In the genomic region with DNA sequence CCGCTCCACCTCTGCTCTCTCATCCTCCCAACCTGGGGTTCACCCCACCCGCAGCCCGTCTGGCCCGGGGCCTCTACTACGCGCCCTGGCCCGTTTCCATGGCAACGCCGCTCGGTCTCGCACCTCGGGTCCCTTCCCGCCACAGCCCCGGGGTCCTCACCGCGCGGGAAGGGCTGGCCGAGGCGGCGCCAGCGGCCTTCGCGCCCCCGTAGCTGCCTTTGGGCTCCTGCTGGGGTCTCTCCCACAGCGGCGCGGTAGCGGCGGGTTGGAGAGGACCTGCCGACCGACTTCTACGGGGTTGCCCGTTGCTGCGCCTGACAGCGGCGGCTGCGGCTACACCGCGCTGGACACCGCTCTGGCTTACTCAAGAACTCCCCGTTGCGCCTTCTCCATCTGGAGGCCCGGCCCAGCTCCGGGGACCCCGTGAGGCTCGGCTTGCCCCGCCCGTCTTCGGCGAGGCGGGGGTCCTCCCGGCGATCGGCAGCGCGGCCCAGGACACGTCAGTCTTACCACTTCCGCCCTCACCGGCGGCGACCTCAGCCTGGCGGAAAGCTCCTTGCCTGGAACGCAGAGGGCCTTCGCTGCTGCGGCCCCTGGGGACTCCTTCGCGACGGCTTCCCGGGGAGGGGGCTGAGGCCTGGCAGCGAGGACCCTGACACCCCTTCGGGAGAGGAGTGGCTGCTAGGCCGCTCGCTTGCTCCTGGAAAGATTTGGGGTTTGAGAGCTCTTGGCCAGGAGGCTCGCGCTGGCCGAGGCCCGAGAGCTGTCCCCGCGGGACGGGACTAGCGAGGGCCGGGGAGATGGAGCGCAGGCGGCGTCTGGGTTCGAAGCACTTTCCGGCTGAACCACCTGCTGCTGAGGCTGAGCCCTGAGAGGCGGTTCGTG, we compare ENCODE assay signal across 8 cellular contexts. TPM values are rescaled to one million over a fixed set of nuclear protein-coding genes. Genes with fewer than 3 reads are reported as not detected.
A peak's percentile ranks its signal among the peaks of the same experiment; 100 is the strongest.
DNase-seq lines count a peak whose midpoint lies in the region; FAIRE-seq and TF ChIP-seq lines count a peak whose summit lies in the region.

A gene with protein sequence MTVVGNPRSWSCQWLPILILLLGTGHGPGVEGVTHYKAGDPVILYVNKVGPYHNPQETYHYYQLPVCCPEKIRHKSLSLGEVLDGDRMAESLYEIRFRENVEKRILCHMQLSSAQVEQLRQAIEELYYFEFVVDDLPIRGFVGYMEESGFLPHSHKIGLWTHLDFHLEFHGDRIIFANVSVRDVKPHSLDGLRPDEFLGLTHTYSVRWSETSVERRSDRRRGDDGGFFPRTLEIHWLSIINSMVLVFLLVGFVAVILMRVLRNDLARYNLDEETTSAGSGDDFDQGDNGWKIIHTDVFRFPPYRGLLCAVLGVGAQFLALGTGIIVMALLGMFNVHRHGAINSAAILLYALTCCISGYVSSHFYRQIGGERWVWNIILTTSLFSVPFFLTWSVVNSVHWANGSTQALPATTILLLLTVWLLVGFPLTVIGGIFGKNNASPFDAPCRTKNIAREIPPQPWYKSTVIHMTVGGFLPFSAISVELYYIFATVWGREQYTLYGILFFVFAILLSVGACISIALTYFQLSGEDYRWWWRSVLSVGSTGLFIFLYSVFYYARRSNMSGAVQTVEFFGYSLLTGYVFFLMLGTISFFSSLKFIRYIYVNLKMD (minus strand): TSS at position 256 of the 885 bp plus-strand sequence. CDS start 422 bp downstream, outside the sequence.

- peak within 1 kb of the TSS; percentile 17 for H2BK12ac ChIP-seq in H9 (ENCODE audit: insufficient read length, low read depth, low read length)

- H2BK120ac ChIP-seq in H9 (ENCODE audit: low read depth, low read length, poor library complexity, severe bottlenecking), result peak within 1 kb of the TSS; percentile 69

- peak within 1 kb of the TSS; percentile 7 for H3K27ac ChIP-seq in H9 (ENCODE audit: insufficient read length, low read depth, low read length)
- H3K27ac ChIP-seq in SJSA1, result peak within 1 kb of the TSS; percentile 97
- peak within 1 kb of the TSS; percentile 93 for H3K27ac ChIP-seq in substantia nigra (ENCODE audit: low read depth, low read length, poor library complexity, severe bottlenecking)

- H3K4ac ChIP-seq in H9 (ENCODE audit: low read depth, low read length), result no peak within 1 kb of the TSS

- WGBS in H9 (ENCODE audit: extremely low coverage, insufficient read length, low lambda C conversion rate), result no CpG with 5 or more reads among the region's 89 CpGs

- peaks cover 8% of the 10 kb centered on the region for H3K23me2 ChIP-seq in H9 (ENCODE audit: insufficient read length, low read depth, low read length, poor library complexity, severe bottlenecking)

- H2BK5ac ChIP-seq in H9 (ENCODE audit: insufficient read length, low read length), result no peak within 1 kb of the TSS

- peaks cover 0 to 1% of the 10 kb centered on the region in 2 experiments; a peak in 2 of 5 replicates for H3K9me3 Mint-ChIP-seq in H9

- peaks cover 24 to 26% of the 10 kb centered on the region in 2 experiments for H3K4me1 Mint-ChIP-seq in H9

- no peaks in the 10 kb centered on the region for H3K79me2 ChIP-seq in H9 (ENCODE audit: insufficient read depth, low read length)

- peak within 1 kb of the TSS; percentile 87 for H3K18ac ChIP-seq in H9 (ENCODE audit: insufficient read length, low read depth, low read length)

- H3K27me3 ChIP-seq in H9 (ENCODE audit: insufficient read depth, low read length) (no peaks in the 10 kb centered on the region), SJSA1 (replicated peaks) (no peaks in the 10 kb centered on the region)

- H3K9ac ChIP-seq in H9 (ENCODE audit: extremely low read depth, insufficient read length, low read length), result peak within 1 kb of the TSS; percentile 69

- no peak within 1 kb of the TSS for H4K91ac ChIP-seq in H9 (ENCODE audit: insufficient read length, low read depth, low read length)

- TF ChIP-seq CTCF in H9 (conservative IDR thresholded peaks at IDR 0.05), result no peak

- H3T11ph ChIP-seq in H9 (ENCODE audit: low read length), result no peak within 1 kb of the TSS

- H4K5ac ChIP-seq in H9 (ENCODE audit: insufficient read length, low read depth, low read length), result no peak within 1 kb of the TSS

- no peaks in the 10 kb centered on the region for H3K27me3 Mint-ChIP-seq in H9 (ENCODE audit: low read depth)

- FAIRE-seq in frontal cortex (lab: Jason Lieb, UNC), result no peak

- peak; percentile 86 for DNase-seq in GDM1 (lab: John Stamatoyannopoulos, UW)
- DNase-seq in H9, result peak; percentile 89
- peak; percentile 84 for DNase-seq in M059J (ENCODE audit: low read depth)
- peak; percentile 84 to 93 for DNase-seq in SJSA1 (ENCODE audit: low read depth in 1 of 2, low spot score in 2 of 2)
- DNase-seq in activated naive CD4-positive, alpha-beta T cell (lab: John Stamatoyannopoulos, UW), result peak; percentile 73 to 84 (median 80)
- peak; percentile 86 to 96 for DNase-seq in frontal cortex (ENCODE audit: low spot score in 2 of 2)
- DNase-seq in non-pigmented ciliary epithelial cell (ENCODE audit: low read depth), result peak; percentile 47
- peak in 48 of 49 donors; percentile 21 to 94 (median 76) for DNase-seq in substantia nigra (lab: John Stamatoyannopoulos, UW)

- H3K4me3 ChIP-seq in SJSA1, result peak within 1 kb of the TSS; percentile 69

- peaks cover 17 to 52% (median 47%) of the 10 kb centered on the region in 3 experiments for H3K36me3 Mint-ChIP-seq in H9 (ENCODE audit: insufficient read depth in 1 of 3, low read depth in 3 of 3)

- H3K4me2 ChIP-seq in H9 (ENCODE audit: insufficient read depth, insufficient read length, low read length), result peak within 1 kb of the TSS; percentile 71

- H4K20me1 ChIP-seq in H9 (ENCODE audit: control insufficient read depth, insufficient read depth, insufficient read length), result no peaks in the 10 kb centered on the region

- peak within 1 kb of the TSS; percentile 96 to 98 (median 97) for H3K27ac Mint-ChIP-seq in H9

- H3K23ac ChIP-seq in H9 (ENCODE audit: insufficient read length, low read depth, low read length), result no peak within 1 kb of the TSS

- no peaks in the 10 kb centered on the region for H3K9me3 ChIP-seq in H9 (ENCODE audit: control insufficient read depth, low read depth, low read length)
- H3K9me3 ChIP-seq in SJSA1 (replicated peaks), result no peaks in the 10 kb centered on the region; the same call in 1 of the 2 replicates

- no peak within 1 kb of the TSS for H2AK5ac ChIP-seq in H9 (ENCODE audit: insufficient read length, low read length)

- H2AFZ ChIP-seq in H9 (ENCODE audit: low read length), result no peak within 1 kb of the TSS

- H4K8ac ChIP-seq in H9 (replicated peaks; ENCODE audit: insufficient read length, low read depth, low read length), result no peak within 1 kb of the TSS

- no peaks in the 10 kb centered on the region for H3K4me1 ChIP-seq in H9 (ENCODE audit: insufficient read depth, low read length)
- peaks cover 20% of the 10 kb centered on the region for H3K4me1 ChIP-seq in SJSA1 (replicated peaks)

- peak within 1 kb of the TSS; percentile 92 to 98 for H3K4me3 Mint-ChIP-seq in H9

- peaks cover 34% of the 10 kb centered on the region for H3K36me3 ChIP-seq in SJSA1

- H2BK20ac ChIP-seq in H9 (ENCODE audit: low read depth, low read length, poor library complexity, severe bottlenecking), result no peak within 1 kb of the TSS

- no peak within 1 kb of the TSS; the same call in 1 of the 2 replicates for H2BK15ac ChIP-seq in H9 (ENCODE audit: low read depth, low read length)

- H3K79me1 ChIP-seq in H9 (ENCODE audit: insufficient read depth, low read depth, low read length, poor library complexity, severe bottlenecking), result no peaks in the 10 kb centered on the region

- H3K14ac ChIP-seq in H9 (ENCODE audit: insufficient read depth, low read length), result peak within 1 kb of the TSS; percentile 94

- H3K56ac ChIP-seq in H9 (ENCODE audit: insufficient read length, low read depth, low read length), result no peak within 1 kb of the TSS

RNA-seq across cellular contexts. Expression of the gene that starts here (rescaled TPM):
- total RNA-seq in H9 (2021) (31.6 and 31.8 TPM in 2 replicates), frontal cortex (9.8 TPM)
- total RNA-seq in M059J (2014; rRNA removed; shearing (Covaris generic)), result 132 and 141 TPM in 2 replicates
- total RNA-seq in SJSA1 (2014; rRNA removed; shearing (Covaris generic)), result 60.3 and 60.5 TPM in 2 replicates

Comparison
In these comparisons a context has a peak if more than half of its experiments do, and no peak if none do; other contexts are left out.
1. Peak in every context shown above with its lines: DNase-seq, H3K4me3 ChIP-seq and H3K27ac ChIP-seq.
2. H3K27ac ChIP-seq: peak in every context shown above with its lines; median percentile 97 in SJSA1; 93 in substantia nigra; 7 in H9.